In the genomic region with DNA sequence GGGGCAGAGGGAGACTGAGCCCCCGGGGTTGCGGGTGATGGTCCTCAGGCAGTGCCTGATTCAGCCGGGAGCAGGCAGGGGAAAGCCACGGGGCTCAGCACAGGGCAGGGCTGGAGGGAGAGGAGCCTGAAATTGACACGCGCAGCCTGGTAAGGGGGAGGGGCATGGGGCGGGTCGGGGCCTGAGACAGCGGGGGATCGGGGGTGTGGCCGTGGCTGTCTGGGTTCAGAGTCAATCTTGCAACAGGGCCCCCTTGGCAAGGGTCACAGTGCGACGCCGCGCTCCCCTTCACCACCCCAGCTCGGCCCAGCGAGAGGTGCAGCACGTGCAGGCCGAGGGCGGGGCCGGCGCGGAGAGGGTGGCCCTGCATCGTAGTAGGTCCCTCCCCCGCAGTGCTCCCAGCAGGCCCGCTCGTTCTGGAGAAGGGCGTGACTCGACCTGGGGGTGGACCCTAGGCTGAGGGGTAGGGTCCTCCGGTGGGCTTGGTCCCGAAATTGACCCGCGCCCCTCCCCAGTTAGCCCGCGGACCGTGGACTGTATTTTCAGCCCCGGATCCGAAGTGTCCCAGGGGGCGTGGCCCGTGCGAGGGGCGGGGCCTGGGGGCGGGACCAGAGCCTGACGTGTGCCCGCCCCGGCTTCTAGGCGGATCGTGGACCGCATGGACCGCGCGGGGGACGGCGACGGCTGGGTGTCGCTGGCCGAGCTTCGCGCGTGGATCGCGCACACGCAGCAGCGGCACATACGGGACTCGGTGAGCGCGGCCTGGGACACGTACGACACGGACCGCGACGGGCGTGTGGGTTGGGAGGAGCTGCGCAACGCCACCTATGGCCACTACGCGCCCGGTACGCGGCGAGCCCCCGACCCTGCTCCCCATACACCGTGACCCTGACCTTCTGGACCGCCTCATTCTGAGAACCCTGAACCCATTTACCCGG, we compare ENCODE assay signal across 8 cellular contexts. TPM values are rescaled to one million over a fixed set of nuclear protein-coding genes. Genes with fewer than 3 reads are reported as not detected.
DNase-seq lines count a peak whose midpoint lies in the region; ATAC-seq and TF ChIP-seq lines count a peak whose summit lies in the region.

No MANE protein-coding gene starts in this region.

- H3K4me3 ChIP-seq in HCT116 (replicated peaks in 1 of 2; ENCODE audit: low read depth in 1 of 2, low read length in 2 of 2): no peak overlapping the region

- peaks cover 27% of the 10 kb centered on the region for H3K4me1 Mint-ChIP-seq in activated CD4-positive, alpha-beta T cell treated with anti-CD3 and anti-CD28 coated beads, Interleukin-2, amount 10 ng/mL, durations not matched to agents 7 days and 5 days

- H3K9me3 ChIP-seq in HCT116 (ENCODE audit: control insufficient read depth in 1 of 2, insufficient read depth in 1 of 2, low read depth in 1 of 2, low read length in 2 of 2): no peaks in the 10 kb centered on the region

- no peaks in the 10 kb centered on the region for H3K9me3 Mint-ChIP-seq in activated CD4-positive, alpha-beta T cell treated with anti-CD3 and anti-CD28 coated beads, Interleukin-2, amount 10 ng/mL, durations not matched to agents 7 days and 5 days

- H3K4me2 ChIP-seq in HCT116 (ENCODE audit: low read length): no peak overlapping the region

- no peak for TF ChIP-seq RAD21 in HCT116 (IDR thresholded peaks at IDR 0.05; ENCODE audit: low read depth)

- CTCF ChIA-PET in HCT116 (lab: Charles Lee): no interaction called here
- CTCF ChIA-PET in activated CD4-positive, alpha-beta T cell treated with anti-CD3 and anti-CD28 coated beads, Interleukin-2, amount 10 ng/mL, durations not matched to agents 7 days and 5 days (lab: Charles Lee): interaction anchor here (0.6 to 3.3 kb wide), 14 partner anchors 9 to 689 kb away, joined by 3 to 17 read pairs (median 4); a partner anchor contains a TSS

- DNase-seq in GDM1 (lab: John Stamatoyannopoulos, UW) (peak; percentile 42), HCT116 (ENCODE audit: low read depth, low spot score) (no peak), NCI-H2196 treated with DMSO at 0.1 percent for 48 hours (lab: John Stamatoyannopoulos, UW; ENCODE audit: unreplicated experiment) (peak; percentile 67), dermis blood vessel endothelial cell (peak; percentile 69), medulla oblongata (ENCODE audit: extremely low spot score) (peak; percentile 60), mesenteric fat pad (ENCODE audit: low spot score) (no peak)
- peak; percentile 85 for DNase-seq in activated CD4-positive, alpha-beta T cell treated with anti-CD3 and anti-CD28 coated beads, Interleukin-2, amount 10 ng/mL, durations not matched to agents 7 days and 5 days
- peak; percentile 63 for DNase-seq in stimulated activated CD8-positive, alpha-beta memory T cell treated with anti-CD3 and anti-CD28 coated beads, Interleukin-15, amount 100 ng/mL, for 24 hours (ENCODE audit: low read depth)

- H3K79me2 ChIP-seq in HCT116 (ENCODE audit: insufficient read depth, low read length): no peaks in the 10 kb centered on the region

- no peaks in the 10 kb centered on the region for H3K9me2 ChIP-seq in HCT116 (ENCODE audit: insufficient read depth)

- RAD21 ChIA-PET in HCT116 (lab: Charles Lee; ENCODE audit: low non-redundant PET in 1 of 2, low total read pairs in 2 of 2, uncharacterized antibody in 2 of 2, unreplicated experiment in 2 of 2): no interaction called here

- POLR2A ChIA-PET in HCT116 (lab: Charles Lee): no interaction called here
- POLR2A ChIA-PET in activated CD4-positive, alpha-beta T cell treated with anti-CD3 and anti-CD28 coated beads, Interleukin-2, amount 10 ng/mL, durations not matched to agents 7 days and 5 days (lab: Charles Lee): no interaction called here

- H3K27ac Mint-ChIP-seq in activated CD4-positive, alpha-beta T cell treated with anti-CD3 and anti-CD28 coated beads, Interleukin-2, amount 10 ng/mL, durations not matched to agents 7 days and 5 days: peak overlapping the region; percentile 79

- H3K9ac ChIP-seq in HCT116 (ENCODE audit: low read length): no peak overlapping the region

- H3K27me3 Mint-ChIP-seq in activated CD4-positive, alpha-beta T cell treated with anti-CD3 and anti-CD28 coated beads, Interleukin-2, amount 10 ng/mL, durations not matched to agents 7 days and 5 days: peaks cover 4% of the 10 kb centered on the region

- no peak overlapping the region for H3K27ac ChIP-seq in HCT116 (ENCODE audit: low read depth, low read length)

- no peaks in the 10 kb centered on the region for H3K27me3 ChIP-seq in HCT116 (ENCODE audit: insufficient read depth, low read length)

- H3K36me3 ChIP-seq in HCT116 (ENCODE audit: control insufficient read depth in 1 of 2, insufficient read depth in 2 of 2, low read length in 2 of 2): no peaks in the 10 kb centered on the region

- H3K4me3 Mint-ChIP-seq in activated CD4-positive, alpha-beta T cell treated with anti-CD3 and anti-CD28 coated beads, Interleukin-2, amount 10 ng/mL, durations not matched to agents 7 days and 5 days: peak overlapping the region; percentile 45

- H3K36me3 Mint-ChIP-seq in activated CD4-positive, alpha-beta T cell treated with anti-CD3 and anti-CD28 coated beads, Interleukin-2, amount 10 ng/mL, durations not matched to agents 7 days and 5 days (ENCODE audit: low read depth): no peaks in the 10 kb centered on the region

- TF ChIP-seq POLR2A in HCT116 (IDR thresholded peaks at IDR 0.05; ENCODE audit: borderline replicate concordance, extremely low read depth, insufficient read depth, insufficient read length): no peak

- no TSS peak for BruUV-seq in HCT116 (replicated peaks; lab: Mats Ljungman, UMichigan)

- TF ChIP-seq CTCF in HCT116 (IDR thresholded peaks at IDR 0.05 in 2 of 3, conservative IDR thresholded peaks at IDR 0.05 in 1 of 3; ENCODE audit: borderline replicate concordance in 1 of 3, insufficient read depth in 1 of 3, low read depth in 2 of 3, low read length in 2 of 3): no peak

- H4K20me1 ChIP-seq in HCT116 (ENCODE audit: insufficient read depth): no peaks in the 10 kb centered on the region

- no peak overlapping the region for H2AFZ ChIP-seq in HCT116 (ENCODE audit: low read depth, low read length, poor library complexity, severe bottlenecking)

- peak; percentile 68 for ATAC-seq in HCT116

- peaks cover 0 to 10% of the 10 kb centered on the region in 2 experiments; a peak in 1 of 4 replicates for H3K4me1 ChIP-seq in HCT116 (ENCODE audit: control insufficient read depth in 1 of 2, insufficient read depth in 2 of 2, low read length in 2 of 2)

- intact Hi-C loops in HCT116 (cut with micrococcal nuclease): no loop called here

TF ChIP-seq in HCT116, 20 proteins besides CTCF, POLR2A, EP300 and RAD21 (continues in another document):
- TF ChIP-seq, protein P1, sequence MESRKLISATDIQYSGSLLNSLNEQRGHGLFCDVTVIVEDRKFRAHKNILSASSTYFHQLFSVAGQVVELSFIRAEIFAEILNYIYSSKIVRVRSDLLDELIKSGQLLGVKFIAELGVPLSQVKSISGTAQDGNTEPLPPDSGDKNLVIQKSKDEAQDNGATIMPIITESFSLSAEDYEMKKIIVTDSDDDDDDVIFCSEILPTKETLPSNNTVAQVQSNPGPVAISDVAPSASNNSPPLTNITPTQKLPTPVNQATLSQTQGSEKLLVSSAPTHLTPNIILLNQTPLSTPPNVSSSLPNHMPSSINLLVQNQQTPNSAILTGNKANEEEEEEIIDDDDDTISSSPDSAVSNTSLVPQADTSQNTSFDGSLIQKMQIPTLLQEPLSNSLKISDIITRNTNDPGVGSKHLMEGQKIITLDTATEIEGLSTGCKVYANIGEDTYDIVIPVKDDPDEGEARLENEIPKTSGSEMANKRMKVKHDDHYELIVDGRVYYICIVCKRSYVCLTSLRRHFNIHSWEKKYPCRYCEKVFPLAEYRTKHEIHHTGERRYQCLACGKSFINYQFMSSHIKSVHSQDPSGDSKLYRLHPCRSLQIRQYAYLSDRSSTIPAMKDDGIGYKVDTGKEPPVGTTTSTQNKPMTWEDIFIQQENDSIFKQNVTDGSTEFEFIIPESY (IDR thresholded peaks at IDR 0.05; ENCODE audit: extremely low read depth, insufficient replicate concordance, low read length): no peak
- TF ChIP-seq EZH2 (IDR thresholded peaks at IDR 0.05): no peak
- no peak for TF ChIP-seq CEBPB (IDR thresholded peaks at IDR 0.05; ENCODE audit: low read depth)
- no peak for TF ChIP-seq POLR2AphosphoS5 (IDR thresholded peaks at IDR 0.05; ENCODE audit: low read depth, low read length)
- no peak for TF ChIP-seq EGR1 (IDR thresholded peaks at IDR 0.05; ENCODE audit: low read depth)
- TF ChIP-seq ZNF274 (IDR thresholded peaks at IDR 0.05; ENCODE audit: low read depth, low read length): no peak
- no peak for TF ChIP-seq SP1 (IDR thresholded peaks at IDR 0.05; ENCODE audit: low read depth)
- no peak for TF ChIP-seq SRF (IDR thresholded peaks at IDR 0.05; ENCODE audit: low read depth)
- TF ChIP-seq EZH2phosphoT487 (IDR thresholded peaks at IDR 0.05; ENCODE audit: borderline replicate concordance): no peak

RNA-seq across cellular contexts. Expression of a gene that starts 6.0 kb away (rescaled TPM):
- total RNA-seq in HCT116 (2021; ENCODE audit: unreplicated experiment): 0.39 TPM
- polyA plus RNA-seq in HCT116 (2012): 0.13 TPM in 1 of 2 replicates, not detected in the other
- total RNA-seq in activated CD4-positive, alpha-beta T cell treated with anti-CD3 and anti-CD28 coated beads, Interleukin-2, amount 10 ng/mL, durations not matched to agents 7 days and 5 days: 1 to 10 TPM; 4.2 TPM
- 6.7 and 24.8 TPM in 2 replicates for total RNA-seq in dermis blood vessel endothelial cell
- total RNA-seq in mesenteric fat pad: 76.2 TPM

RNA-seq across cellular contexts. Expression of a gene that starts 21.4 kb away (rescaled TPM):
- 1.8 TPM for total RNA-seq in HCT116 (2021; ENCODE audit: unreplicated experiment)
- 1.2 and 2.1 TPM in 2 replicates for polyA plus RNA-seq in HCT116 (2012)
- 10 to 100 TPM; 25.0 to 27.4 TPM for total RNA-seq in activated CD4-positive, alpha-beta T cell treated with anti-CD3 and anti-CD28 coated beads, Interleukin-2, amount 10 ng/mL, durations not matched to agents 7 days and 5 days
- 77.9 and 241 TPM in 2 replicates for total RNA-seq in dermis blood vessel endothelial cell
- 476 TPM for total RNA-seq in mesenteric fat pad

RNA-seq across cellular contexts. Expression of a gene that starts 37.6 kb away (rescaled TPM):
- 2,353 TPM for total RNA-seq in HCT116 (2021; ENCODE audit: unreplicated experiment)
- 4,962 and 5,407 TPM in 2 replicates for polyA plus RNA-seq in HCT116 (2012)
- total RNA-seq in activated CD4-positive, alpha-beta T cell treated with anti-CD3 and anti-CD28 coated beads, Interleukin-2, amount 10 ng/mL, durations not matched to agents 7 days and 5 days: 1,000 to 10,000 TPM; 1,996 to 2,084 TPM
- 2,205 and 5,498 TPM in 2 replicates for total RNA-seq in dermis blood vessel endothelial cell
- 1,458 TPM for total RNA-seq in mesenteric fat pad

RNA-seq across cellular contexts. Expression of a gene that starts 46.4 kb away (rescaled TPM):
- 3,719 TPM for total RNA-seq in HCT116 (2021; ENCODE audit: unreplicated experiment)
- polyA plus RNA-seq in HCT116 (2012): 4,853 and 5,472 TPM in 2 replicates
- 1,000 to 10,000 TPM; 2,327 to 2,349 TPM for total RNA-seq in activated CD4-positive, alpha-beta T cell treated with anti-CD3 and anti-CD28 coated beads, Interleukin-2, amount 10 ng/mL, durations not matched to agents 7 days and 5 days
- total RNA-seq in dermis blood vessel endothelial cell: 2,583 and 3,504 TPM in 2 replicates
- 2,027 TPM for total RNA-seq in mesenteric fat pad

RNA-seq across cellular contexts. Expression of a gene that starts 46.5 kb away (rescaled TPM):
- total RNA-seq in HCT116 (2021; ENCODE audit: unreplicated experiment): 133 TPM
- polyA plus RNA-seq in HCT116 (2012): 228 and 276 TPM in 2 replicates
- 100 to 1,000 TPM; 288 TPM for total RNA-seq in activated CD4-positive, alpha-beta T cell treated with anti-CD3 and anti-CD28 coated beads, Interleukin-2, amount 10 ng/mL, durations not matched to agents 7 days and 5 days
- 90.4 and 98.7 TPM in 2 replicates for total RNA-seq in dermis blood vessel endothelial cell
- 46.0 TPM for total RNA-seq in mesenteric fat pad

Comparison
In these comparisons a context has a peak if more than half of its experiments do, and no peak if none do; other contexts are left out.
1. DNase-seq: peak in GDM1 (single experiment), NCI-H2196 treated with DMSO at 0.1 percent for 48 hours (single experiment), activated CD4-positive, alpha-beta T cell treated with anti-CD3 and anti-CD28 coated beads, Interleukin-2, amount 10 ng/mL, durations not matched to agents 7 days and 5 days (single experiment), dermis blood vessel endothelial cell (single experiment), medulla oblongata (single experiment) and stimulated activated CD8-positive, alpha-beta memory T cell treated with anti-CD3 and anti-CD28 coated beads, Interleukin-15, amount 100 ng/mL, for 24 hours (single experiment); none in HCT116 (single experiment) and mesenteric fat pad (single experiment).